In genomic region chr11:30987819-30988218, GRCh38 we compare ENCODE assay signal across 8 cellular contexts.
"Had no signal": no experiment of that assay in that cellular context is flagged by ENCODE, and none has a peak within 500 bp of the region (broad histone marks: within the 10 kb centered on the region; RNA-seq: fewer than 3 reads in every experiment).

No MANE protein-coding gene starts in this region.

- H3K27ac ChIP-seq: GM23248 had no signal

- H2AFZ ChIP-seq: GM23248 had no signal

- H3K9me3 ChIP-seq: HAP-1 had no signal

- H3K36me3 ChIP-seq: HAP-1 had no signal

- ATAC-seq: HCT116 had no signal

- DNase-seq: GM23248, GOT3, H7, HFFc6, KBM-7 had no signal

- H3K4me3 ChIP-seq: GM23248, HAP-1 had no signal

- FAIRE-seq: HTR-8/SVneo had no signal

- H3K9ac ChIP-seq: GM23248 had no signal

- H3K4me1 ChIP-seq: HAP-1 had no signal
